Comparison of ENCODE assay signal across 1 cellular context in genomic region chr1:161207173-161207572, GRCh38.
TF ChIP-seq lines count a peak whose summit lies in the region.

No MANE protein-coding gene starts in this region.

TF ChIP-seq in endothelial cell of umbilical vein, 7 proteins besides CTCF, POLR2A, EP300 and RAD21:
- TF ChIP-seq POLR2AphosphoS5 (IDR thresholded peaks at IDR 0.05; ENCODE audit: insufficient read depth, low read depth, low read length) (no peak), EZH2 (IDR thresholded peaks at IDR 0.05; ENCODE audit: borderline replicate concordance, low read depth, low read length, severe bottlenecking) (no peak), JUN (IDR thresholded peaks at IDR 0.05; ENCODE audit: borderline replicate concordance, insufficient read depth, insufficient read length, low read depth) (no peak), GATA2 (IDR thresholded peaks at IDR 0.05; ENCODE audit: insufficient read depth, insufficient read length, low read depth, low read length) (no peak), MAX (IDR thresholded peaks at IDR 0.05; ENCODE audit: insufficient read depth, insufficient read length) (no peak), FOS (IDR thresholded peaks at IDR 0.05; ENCODE audit: borderline replicate concordance, insufficient read depth, low read length) (no peak), MYC (IDR thresholded peaks at IDR 0.05; ENCODE audit: low read depth, low read length) (no peak)
